Comparison of ENCODE assay signal across 10 cellular contexts in the genomic region with DNA sequence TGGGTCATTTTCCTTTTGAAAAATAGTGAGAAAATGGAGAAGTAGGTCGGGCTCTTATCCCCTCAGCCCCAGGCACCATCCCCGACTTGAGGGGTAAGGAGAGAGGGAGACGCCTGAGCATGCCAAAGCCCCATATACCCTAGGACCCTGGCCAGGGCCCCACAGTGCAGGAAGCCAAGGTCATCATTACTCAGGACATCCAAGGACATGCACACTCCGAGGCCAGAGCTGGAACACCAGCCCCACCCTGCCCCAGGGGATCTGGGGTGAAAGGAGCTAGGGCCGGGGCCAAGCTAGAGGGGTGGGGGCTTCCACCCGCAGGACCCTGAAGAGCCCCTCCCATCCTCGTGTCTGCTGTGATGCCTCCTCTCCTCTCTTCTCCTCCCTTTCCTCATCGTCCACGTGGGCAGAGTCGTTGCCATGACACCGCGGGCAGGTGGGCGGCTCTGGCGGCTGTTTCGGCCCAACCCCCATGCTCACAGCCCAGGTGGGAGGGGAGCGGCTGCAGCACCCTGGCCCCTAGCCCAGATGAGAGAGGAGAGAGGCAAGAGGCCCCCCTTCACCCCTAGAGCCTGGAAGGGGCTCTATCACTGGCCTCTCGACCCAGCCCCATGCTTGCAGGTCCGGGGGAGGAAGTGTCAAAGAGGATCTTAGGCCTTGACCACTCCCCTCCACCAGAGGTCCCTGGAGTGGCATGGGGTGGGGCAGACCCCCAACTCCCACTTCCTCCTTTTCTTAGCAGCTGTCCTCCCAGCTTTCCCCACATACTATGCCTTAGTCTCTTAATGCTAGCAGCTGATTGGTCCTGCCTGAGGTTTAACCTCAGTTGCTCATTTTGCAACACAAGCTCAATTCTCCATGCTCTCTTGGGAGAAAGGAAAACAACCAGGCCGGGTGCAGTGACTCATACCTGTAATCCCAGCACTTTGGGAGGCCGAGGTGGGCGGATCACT. TPM values are rescaled to one million over a fixed set of nuclear protein-coding genes. Genes with fewer than 3 reads are reported as not detected.
A peak's percentile ranks its signal among the peaks of the same experiment; 100 is the strongest.
DNase-seq lines count a peak whose midpoint lies in the region; ATAC-seq and TF ChIP-seq lines count a peak whose summit lies in the region.
"Had no signal": no experiment of that assay in that cellular context is flagged by ENCODE, and none has a peak within 500 bp of the region (broad histone marks: within the 10 kb centered on the region; RNA-seq: fewer than 3 reads in every experiment).

No MANE protein-coding gene starts in this region.

- H3K27me3 ChIP-seq in SK-N-SH (ENCODE audit: insufficient read depth) = no peaks in the 10 kb centered on the region
- peaks cover 3 to 44% (median 21%) of the 10 kb centered on the region in 3 donors for H3K27me3 ChIP-seq in sigmoid colon

- H3K36me3 Mint-ChIP-seq in glutamatergic neuron (ENCODE audit: unreplicated experiment) = no peaks in the 10 kb centered on the region
- H3K36me3 Mint-ChIP-seq: activated naive CD8-positive, alpha-beta T cell treated with anti-CD3 and anti-CD28 coated beads, Interleukin-2, amount 10 ng/mL, durations not matched to agents 7 days and 5 days had no signal

- no peaks in the 10 kb centered on the region for H3F3A ChIP-seq in SK-N-SH (replicated peaks; ENCODE audit: insufficient read depth)

- no peaks in the 10 kb centered on the region for H4K20me1 ChIP-seq in SK-N-SH (ENCODE audit: insufficient read depth)

- DNase-seq in SK-N-SH (peak; percentile 43), NCI-H2227 treated with DMSO at 0.1 percent for 48 hours (lab: John Stamatoyannopoulos, UW) (peak; percentile 62), glutamatergic neuron (peak; percentile 54), sigmoid colon (no peak)
- DNase-seq in stimulated activated CD8-positive, alpha-beta memory T cell treated with anti-CD3 and anti-CD28 coated beads, Interleukin-4, amount 100 ng/mL, for 24 hours (ENCODE audit: low read depth) = peak; percentile 10
- DNase-seq in activated T-cell treated with anti-CD3 and anti-CD28 coated beads, Interleukin-2, amount 50 U/mL, for 1 hour = no peak
- DNase-seq: activated naive CD8-positive, alpha-beta T cell treated with anti-CD3 and anti-CD28 coated beads, Interleukin-2, amount 10 ng/mL, durations not matched to agents 7 days and 5 days had no signal

- H3K9me2 ChIP-seq in SK-N-SH = no peaks in the 10 kb centered on the region

- no peaks in the 10 kb centered on the region for H3K9me3 Mint-ChIP-seq in glutamatergic neuron (ENCODE audit: unreplicated experiment)
- H3K9me3 Mint-ChIP-seq: activated naive CD8-positive, alpha-beta T cell treated with anti-CD3 and anti-CD28 coated beads, Interleukin-2, amount 10 ng/mL, durations not matched to agents 7 days and 5 days had no signal

- H3K27ac ChIP-seq in SK-N-SH (ENCODE audit: low read depth in 2 of 2, low read length in 1 of 2) (no peak overlapping the region), sigmoid colon (no peak overlapping the region)
- H3K27ac ChIP-seq: parathyroid adenoma had no signal

- intact Hi-C loops in sigmoid colon (cut with DNase I) = no loop called here

- no peaks in the 10 kb centered on the region for H3K9me3 ChIP-seq in SK-N-SH
- no peaks in the 10 kb centered on the region for H3K9me3 ChIP-seq in sigmoid colon

- no peak for TF ChIP-seq RAD21 in SK-N-SH (IDR thresholded peaks at IDR 0.05; ENCODE audit: low read length)

- TF ChIP-seq CTCF in SK-N-SH (IDR thresholded peaks at IDR 0.05) (no peak), glutamatergic neuron (IDR thresholded peaks at IDR 0.05; ENCODE audit: partially characterized antibody, unreplicated experiment) (no peak), sigmoid colon (IDR thresholded peaks at IDR 0.05) (no peak)

- CTCF ChIA-PET in SK-N-SH (lab: Yijun Ruan, JAX) = interaction anchor here (1.3 kb wide), 1 partner anchor 8 kb away, joined by 3 read pairs; no protein-coding TSS in a partner anchor

- no peak overlapping the region for H3K9ac ChIP-seq in SK-N-SH
- H3K9ac ChIP-seq: parathyroid adenoma had no signal

- no peak for TF ChIP-seq POLR2A in sigmoid colon (IDR thresholded peaks at IDR 0.05)

- peaks cover 17% of the 10 kb centered on the region for H3K4me1 Mint-ChIP-seq in glutamatergic neuron (ENCODE audit: low read depth, unreplicated experiment)
- H3K4me1 Mint-ChIP-seq: activated naive CD8-positive, alpha-beta T cell treated with anti-CD3 and anti-CD28 coated beads, Interleukin-2, amount 10 ng/mL, durations not matched to agents 7 days and 5 days had no signal

- H3K4me2 ChIP-seq in SK-N-SH = no peak overlapping the region

- 44% methylated on average over 16 of the region's 21 CpGs for WGBS in SK-N-SH (ENCODE audit: low lambda C conversion rate)
- WGBS in sigmoid colon, 2 donors = 12 to 18% methylated on average over 21 of the region's 21 CpGs

- peak overlapping the region; percentile 32 for H3K4me3 Mint-ChIP-seq in glutamatergic neuron (ENCODE audit: unreplicated experiment)
- H3K4me3 Mint-ChIP-seq: activated naive CD8-positive, alpha-beta T cell treated with anti-CD3 and anti-CD28 coated beads, Interleukin-2, amount 10 ng/mL, durations not matched to agents 7 days and 5 days had no signal

- no peak for ATAC-seq in SK-N-SH treated with all-trans-retinoic acid at 6 μM for 48 hours
- ATAC-seq in GM18502 (IDR thresholded peaks at IDR 0.05; ENCODE audit: poor library complexity, unreplicated experiment) = no peak

- H3K36me3 ChIP-seq in SK-N-SH (replicated peaks in 1 of 2; ENCODE audit: control insufficient read depth in 1 of 2, insufficient read depth in 2 of 2, low read length in 1 of 2) (no peaks in the 10 kb centered on the region), sigmoid colon (no peaks in the 10 kb centered on the region)

- no peak overlapping the region for H3K4me3 ChIP-seq in SK-N-SH (ENCODE audit: low read depth in 2 of 2, low read length in 1 of 2)
- H3K4me3 ChIP-seq in sigmoid colon = no peak overlapping the region

- TF ChIP-seq EP300 in SK-N-SH (IDR thresholded peaks at IDR 0.05; ENCODE audit: borderline replicate concordance in 1 of 2, low read depth in 1 of 2, low read length in 1 of 2) (no peak), sigmoid colon (IDR thresholded peaks at IDR 0.05) (no peak)

- H3K27ac Mint-ChIP-seq in glutamatergic neuron (ENCODE audit: unreplicated experiment) = no peak overlapping the region
- H3K27ac Mint-ChIP-seq: activated naive CD8-positive, alpha-beta T cell treated with anti-CD3 and anti-CD28 coated beads, Interleukin-2, amount 10 ng/mL, durations not matched to agents 7 days and 5 days had no signal

- H3K27me3 Mint-ChIP-seq in glutamatergic neuron (ENCODE audit: unreplicated experiment) = peaks cover 3% of the 10 kb centered on the region

- H3K79me2 ChIP-seq in SK-N-SH (ENCODE audit: insufficient read depth) = no peaks in the 10 kb centered on the region
- H3K79me2 ChIP-seq: parathyroid adenoma had no signal

- POLR2A ChIA-PET in SK-N-SH (lab: Yijun Ruan, JAX) = no interaction called here

- H3K4me1 ChIP-seq in SK-N-SH (ENCODE audit: control insufficient read depth in 1 of 2, insufficient read depth in 2 of 2, low read depth in 1 of 2, low read length in 1 of 2) (peaks cover 0 to 6% of the 10 kb centered on the region in 2 experiments; a peak in 1 of 4 replicates), sigmoid colon (no peaks in the 10 kb centered on the region)

- H2AFZ ChIP-seq in SK-N-SH (ENCODE audit: low read depth) = no peak overlapping the region
- H2AFZ ChIP-seq: parathyroid adenoma had no signal

TF ChIP-seq in SK-N-SH, 30 proteins besides CTCF, POLR2A, EP300 and RAD21:
- TF ChIP-seq YY1 (IDR thresholded peaks at IDR 0.05; ENCODE audit: low read depth) = no peak
- no peak for TF ChIP-seq FOSL2 (IDR thresholded peaks at IDR 0.05; ENCODE audit: borderline replicate concordance, low read depth)
- TF ChIP-seq TCF12 (IDR thresholded peaks at IDR 0.05) = no peak

TF ChIP-seq in SK-N-SH treated with all-trans-retinoic acid at 6 μM for 48 hours, 23 proteins besides CTCF, POLR2A, EP300 and RAD21 (continues in another document):
- TF ChIP-seq SNAI2 (CRISPR knock-in tag; IDR thresholded peaks at IDR 0.05) = no peak
- TF ChIP-seq ZC3H10 (CRISPR knock-in tag; IDR thresholded peaks at IDR 0.05) = no peak
- TF ChIP-seq, protein P1, sequence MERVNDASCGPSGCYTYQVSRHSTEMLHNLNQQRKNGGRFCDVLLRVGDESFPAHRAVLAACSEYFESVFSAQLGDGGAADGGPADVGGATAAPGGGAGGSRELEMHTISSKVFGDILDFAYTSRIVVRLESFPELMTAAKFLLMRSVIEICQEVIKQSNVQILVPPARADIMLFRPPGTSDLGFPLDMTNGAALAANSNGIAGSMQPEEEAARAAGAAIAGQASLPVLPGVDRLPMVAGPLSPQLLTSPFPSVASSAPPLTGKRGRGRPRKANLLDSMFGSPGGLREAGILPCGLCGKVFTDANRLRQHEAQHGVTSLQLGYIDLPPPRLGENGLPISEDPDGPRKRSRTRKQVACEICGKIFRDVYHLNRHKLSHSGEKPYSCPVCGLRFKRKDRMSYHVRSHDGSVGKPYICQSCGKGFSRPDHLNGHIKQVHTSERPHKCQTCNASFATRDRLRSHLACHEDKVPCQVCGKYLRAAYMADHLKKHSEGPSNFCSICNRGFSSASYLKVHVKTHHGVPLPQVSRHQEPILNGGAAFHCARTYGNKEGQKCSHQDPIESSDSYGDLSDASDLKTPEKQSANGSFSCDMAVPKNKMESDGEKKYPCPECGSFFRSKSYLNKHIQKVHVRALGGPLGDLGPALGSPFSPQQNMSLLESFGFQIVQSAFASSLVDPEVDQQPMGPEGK (CRISPR knock-in tag; IDR thresholded peaks at IDR 0.05; ENCODE audit: borderline replicate concordance) = no peak

RNA-seq across cellular contexts. Expression of gene DLGAP3, which starts 10.6 kb away (rescaled TPM):
- polyA plus RNA-seq in SK-N-SH (2012; rRNA removed) = 0.05 and 0.15 TPM in 2 replicates
- 0.05 and 0.16 TPM in 2 replicates for polyA plus RNA-seq in SK-N-SH (2012; cell fraction: cytosol; rRNA removed)
- polyA plus RNA-seq in SK-N-SH (2012; cell fraction: nucleus; rRNA removed) = 0.14 and 0.20 TPM in 2 replicates
- total RNA-seq in glutamatergic neuron (ENCODE audit: unreplicated experiment) = 44.8 TPM
- total RNA-seq in sigmoid colon = under 1 TPM; 0.36 to 0.68 (median 0.52) TPM
- under 1 TPM in 1 of 3 donors, not detected in 2; 0.63 TPM for polyA plus RNA-seq in sigmoid colon

RNA-seq across cellular contexts. Expression of gene SMIM12, which starts 59.3 kb away (rescaled TPM):
- polyA plus RNA-seq in SK-N-SH (2012; rRNA removed) (42.3 and 46.7 TPM in 2 replicates), sigmoid colon (10 to 100 TPM; 43.2 to 63.1 (median 45.1) TPM)
- 42.8 and 46.1 TPM in 2 replicates for polyA plus RNA-seq in SK-N-SH (2012; cell fraction: cytosol; rRNA removed)
- 22.9 and 24.6 TPM in 2 replicates for polyA plus RNA-seq in SK-N-SH (2012; cell fraction: nucleus; rRNA removed)
- total RNA-seq in glutamatergic neuron (ENCODE audit: unreplicated experiment) (59.9 TPM), sigmoid colon (10 to 100 TPM; 18.0 to 25.3 (median 23.7) TPM)

Comparison
In these comparisons a context has a peak if more than half of its experiments do, and no peak if none do; other contexts are left out.
1. DNase-seq: peak in SK-N-SH (single experiment), NCI-H2227 treated with DMSO at 0.1 percent for 48 hours (single experiment), glutamatergic neuron (single experiment) and stimulated activated CD8-positive, alpha-beta memory T cell treated with anti-CD3 and anti-CD28 coated beads, Interleukin-4, amount 100 ng/mL, for 24 hours (single experiment); none in activated T-cell treated with anti-CD3 and anti-CD28 coated beads, Interleukin-2, amount 50 U/mL, for 1 hour (single experiment) and sigmoid colon (single experiment).
2. RNA of gene DLGAP3, which starts 10.6 kb away (total RNA-seq): 44.8 TPM in glutamatergic neuron (single experiment); 0.36 to 0.68 TPM in sigmoid colon; every median in the first group is over 10 times any median in the second.